ENCODE assay signal across 8 cellular contexts in the genomic region with DNA sequence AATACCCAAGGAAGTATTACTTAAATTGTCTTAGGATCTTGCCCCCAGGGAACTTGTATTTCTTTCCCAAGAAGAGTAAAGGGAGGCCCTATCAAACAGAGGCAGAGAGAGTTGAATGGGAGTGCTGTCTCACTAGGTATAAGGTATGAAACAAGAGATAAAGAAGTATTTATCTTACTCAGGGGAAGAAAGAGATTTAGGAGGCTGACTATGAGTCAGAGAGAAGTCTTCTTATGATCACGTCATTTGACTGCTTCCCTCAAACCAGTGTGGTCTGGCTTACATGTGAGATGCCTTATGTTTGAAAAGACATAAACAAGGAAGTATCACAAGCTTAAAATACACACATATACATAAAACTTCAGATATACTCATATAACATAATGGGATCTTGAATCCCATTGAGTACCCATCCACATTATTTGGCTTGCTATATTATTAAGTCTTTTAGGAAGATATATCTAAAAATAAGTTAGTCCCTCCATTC. TPM values are rescaled to one million over a fixed set of nuclear protein-coding genes. Genes with fewer than 3 reads are reported as not detected.
DNase-seq lines count a peak whose midpoint lies in the region; ATAC-seq and TF ChIP-seq lines count a peak whose summit lies in the region.

No MANE protein-coding gene starts in this region.

- no peaks in the 10 kb centered on the region for H4K20me1 ChIP-seq in smooth muscle cell (ENCODE audit: low read depth)

- peaks cover 85% of the 10 kb centered on the region for H3K4me1 ChIP-seq in smooth muscle cell (ENCODE audit: low read depth)

- CTCF ChIA-PET in RWPE1 (lab: Yijun Ruan, JAX): no interaction called here

- peak; percentile 35 for DNase-seq in activated gamma-delta T cell treated with Interleukin-2 at 50 U/mL for 16 hours
- no peak for DNase-seq in activated gamma-delta T cell (lab: John Stamatoyannopoulos, UW)
- DNase-seq in RWPE1 (ENCODE audit: low spot score): peak; percentile 36
- DNase-seq in dorsolateral prefrontal cortex: no peak
- no peak for DNase-seq in smooth muscle cell (lab: John Stamatoyannopoulos, UW; ENCODE audit: unreplicated experiment)
- DNase-seq in NCI-H1092 treated with DMSO at 0.1 percent for 48 hours (lab: John Stamatoyannopoulos, UW): no peak
- no peak for DNase-seq in amygdala (lab: John Stamatoyannopoulos, UW)

- POLR2A ChIA-PET in RWPE1 (lab: Yijun Ruan, JAX; ENCODE audit: low non-redundant PET): no interaction called here

- H3K27ac ChIP-seq in RWPE1 (no peak overlapping the region), dorsolateral prefrontal cortex (peak overlapping the region in 56 of 59 donors; percentile 33 to 96 (median 90)), smooth muscle cell (ENCODE audit: low read depth) (peak overlapping the region; percentile 99)

- TF ChIP-seq CTCF in RWPE1 (conservative IDR thresholded peaks at IDR 0.05; ENCODE audit: low read depth) (no peak), dorsolateral prefrontal cortex (IDR thresholded peaks at IDR 0.05 in 54 of 56, conservative IDR thresholded peaks at IDR 0.05 in 2 of 56; ENCODE audit: low read depth in 1 of 56, partially characterized antibody in 56 of 56) (no peak), smooth muscle cell (IDR thresholded peaks at IDR 0.05; ENCODE audit: borderline replicate concordance, insufficient read depth, poor library complexity, severe bottlenecking) (no peak)

- peaks cover 68% of the 10 kb centered on the region for H3K79me2 ChIP-seq in smooth muscle cell (ENCODE audit: low read depth)

- peak overlapping the region in 1 of 59 donors; percentile 2 for H3K4me3 ChIP-seq in dorsolateral prefrontal cortex
- no peak overlapping the region for H3K4me3 ChIP-seq in smooth muscle cell

- 0% methylated on average over 1 of the region's 1 CpG for WGBS in smooth muscle cell (ENCODE audit: low lambda C conversion rate)

- H3K36me3 ChIP-seq in smooth muscle cell (ENCODE audit: low read depth): no peaks in the 10 kb centered on the region

- H2AFZ ChIP-seq in smooth muscle cell (ENCODE audit: low read depth): no peak overlapping the region

- H3K27me3 ChIP-seq in dorsolateral prefrontal cortex (peaks cover 0 to 3% (median 0%) of the 10 kb centered on the region in 45 donors), smooth muscle cell (ENCODE audit: low read depth) (no peaks in the 10 kb centered on the region)

- ATAC-seq in HG02885 (IDR thresholded peaks at IDR 0.05; ENCODE audit: poor library complexity, unreplicated experiment): peak; percentile 65

- peaks cover 61% of the 10 kb centered on the region for H3F3A ChIP-seq in smooth muscle cell (ENCODE audit: low read depth)

- H3K9ac ChIP-seq in smooth muscle cell (ENCODE audit: low read depth): peak overlapping the region; percentile 89

- intact Hi-C loops in dorsolateral prefrontal cortex (cut with DNase I): no loop called here

- peak overlapping the region; percentile 73 for H3K4me2 ChIP-seq in smooth muscle cell

- no peaks in the 10 kb centered on the region for H3K9me3 ChIP-seq in smooth muscle cell (replicated peaks; ENCODE audit: low read depth)

RNA-seq across cellular contexts. Expression of gene DUSP10, which starts 29.6 kb away (rescaled TPM):
- 10 to 100 TPM in 43 of 120 experiments, 1 to 10 TPM in 77; 2.7 to 28.4 (median 9.0) TPM for total RNA-seq in dorsolateral prefrontal cortex
- 78.2 and 104 TPM in 2 replicates for total RNA-seq in smooth muscle cell
- 49.7 and 56.8 TPM in 2 replicates for polyA plus RNA-seq in smooth muscle cell

Comparison
In these comparisons a context has a peak if more than half of its experiments do, and no peak if none do; other contexts are left out.
1. DNase-seq: peak in activated gamma-delta T cell treated with Interleukin-2 at 50 U/mL for 16 hours (single experiment) and RWPE1 (single experiment); none in activated gamma-delta T cell (single experiment), dorsolateral prefrontal cortex (0 of 10), smooth muscle cell (single experiment), NCI-H1092 treated with DMSO at 0.1 percent for 48 hours (single experiment) and amygdala (0 of 56).